In genomic region chr6:144063744-144064401, GRCh38 we compare ENCODE assay signal across 8 cellular contexts. TPM values are rescaled to one million over a fixed set of nuclear protein-coding genes. Genes with fewer than 3 reads are reported as not detected.
DNase-seq lines count a peak whose midpoint lies in the region; ATAC-seq, FAIRE-seq and TF ChIP-seq lines count a peak whose summit lies in the region.

No MANE protein-coding gene starts in this region.

- H3K9me3 Mint-ChIP-seq in activated T-helper 1 cell treated with anti-CD3 and anti-CD28 coated beads, Interleukin-12 subunit alpha, Interleukin-12 subunit beta, Interleukin-2, Interleukin-4 antibody, amounts not matched to agents 30 ng/mL and 10 ng/mL and 1 ng/mL, durations not matched to agents 14 hours and 24 hours and 36 hours: peaks cover 2% of the 10 kb centered on the region

- no peaks in the 10 kb centered on the region for H3K36me3 ChIP-seq in thoracic aorta

- peak overlapping the region; percentile 83 for H3K4me3 Mint-ChIP-seq in activated T-helper 1 cell treated with anti-CD3 and anti-CD28 coated beads, Interleukin-12 subunit alpha, Interleukin-12 subunit beta, Interleukin-2, Interleukin-4 antibody, amounts not matched to agents 30 ng/mL and 10 ng/mL and 1 ng/mL, durations not matched to agents 14 hours and 24 hours and 36 hours

- peaks cover 0 to 22% of the 10 kb centered on the region in 2 donors for H3K4me1 ChIP-seq in thoracic aorta (ENCODE audit: control insufficient read depth in 1 of 2, low read depth in 2 of 2)

- H3K4me3 ChIP-seq in thoracic aorta: peak overlapping the region; percentile 94

- ATAC-seq in GM21390 (IDR thresholded peaks at IDR 0.05; ENCODE audit: unreplicated experiment) (peak; percentile 75), thoracic aorta (ENCODE audit: insufficient number of reproducible peaks, low FRiP score, low read depth) (peak; percentile 52)

- H3K27ac ChIP-seq in thoracic aorta: peak overlapping the region in 1 of 2 donors; percentile 34

- intact Hi-C loops in activated T-helper 1 cell treated with anti-CD3 and anti-CD28 coated beads, Interleukin-12 subunit alpha, Interleukin-12 subunit beta, Interleukin-2, Interleukin-4 antibody, amounts not matched to agents 30 ng/mL and 10 ng/mL and 1 ng/mL, durations not matched to agents 14 hours and 24 hours and 36 hours (cut with micrococcal nuclease): loop anchor here (1.0 to 5.0 kb wide), 10 partner anchors 9 to 1122 kb away; partner anchors contain the start of genes ADAT2, LTV1, PEX3 and SF3B5

- peak; percentile 28 for FAIRE-seq in HTR-8/SVneo (lab: Jason Lieb, UNC)
- FAIRE-seq in RCC 7860 (lab: Jason Lieb, UNC): no peak
- no peak for FAIRE-seq in frontal cortex (lab: Jason Lieb, UNC)

- H3K27me3 Mint-ChIP-seq in activated T-helper 1 cell treated with anti-CD3 and anti-CD28 coated beads, Interleukin-12 subunit alpha, Interleukin-12 subunit beta, Interleukin-2, Interleukin-4 antibody, amounts not matched to agents 30 ng/mL and 10 ng/mL and 1 ng/mL, durations not matched to agents 14 hours and 24 hours and 36 hours (ENCODE audit: insufficient read depth): no peaks in the 10 kb centered on the region

- DNase-seq in DMS53 treated with DMSO at 0.1 percent for 48 hours (lab: John Stamatoyannopoulos, UW; ENCODE audit: unreplicated experiment) (peak; percentile 63), HTR-8/SVneo (ENCODE audit: insufficient read length, low spot score) (peak; percentile 56), RCC 7860 (ENCODE audit: low spot score) (peak; percentile 16), frontal cortex (ENCODE audit: low spot score in 2 of 2) (peak; percentile 79 to 87), nucleus accumbens (lab: John Stamatoyannopoulos, UW) (peak in 49 of 56 donors; percentile 6 to 80 (median 34)), thoracic aorta (ENCODE audit: low spot score) (peak; percentile 59)
- DNase-seq in activated T-helper 1 cell treated with anti-CD3 and anti-CD28 coated beads, Interleukin-12 subunit alpha, Interleukin-12 subunit beta, Interleukin-2, Interleukin-4 antibody, amounts not matched to agents 30 ng/mL and 10 ng/mL and 1 ng/mL, durations not matched to agents 14 hours and 24 hours and 36 hours (ENCODE audit: low spot score): peak; percentile 89

- H3K4me1 Mint-ChIP-seq in activated T-helper 1 cell treated with anti-CD3 and anti-CD28 coated beads, Interleukin-12 subunit alpha, Interleukin-12 subunit beta, Interleukin-2, Interleukin-4 antibody, amounts not matched to agents 30 ng/mL and 10 ng/mL and 1 ng/mL, durations not matched to agents 14 hours and 24 hours and 36 hours (ENCODE audit: low read depth): peaks cover 44% of the 10 kb centered on the region

- H3K27me3 ChIP-seq in thoracic aorta (replicated peaks; ENCODE audit: insufficient read depth): no peaks in the 10 kb centered on the region

- peak; percentile 14 for TF ChIP-seq CTCF in thoracic aorta (IDR thresholded peaks at IDR 0.05)

- H3K36me3 Mint-ChIP-seq in activated T-helper 1 cell treated with anti-CD3 and anti-CD28 coated beads, Interleukin-12 subunit alpha, Interleukin-12 subunit beta, Interleukin-2, Interleukin-4 antibody, amounts not matched to agents 30 ng/mL and 10 ng/mL and 1 ng/mL, durations not matched to agents 14 hours and 24 hours and 36 hours (ENCODE audit: low read depth): peaks cover 1% of the 10 kb centered on the region

- no peaks in the 10 kb centered on the region for H3K9me3 ChIP-seq in thoracic aorta

- peak overlapping the region; percentile 82 for H3K27ac Mint-ChIP-seq in activated T-helper 1 cell treated with anti-CD3 and anti-CD28 coated beads, Interleukin-12 subunit alpha, Interleukin-12 subunit beta, Interleukin-2, Interleukin-4 antibody, amounts not matched to agents 30 ng/mL and 10 ng/mL and 1 ng/mL, durations not matched to agents 14 hours and 24 hours and 36 hours

RNA-seq across cellular contexts. Expression of gene SF3B5, which starts 31.5 kb away (rescaled TPM):
- total RNA-seq in activated T-helper 1 cell treated with anti-CD3 and anti-CD28 coated beads, Interleukin-12 subunit alpha, Interleukin-12 subunit beta, Interleukin-2, Interleukin-4 antibody, amounts not matched to agents 30 ng/mL and 10 ng/mL and 1 ng/mL, durations not matched to agents 14 hours and 24 hours and 36 hours: 204 and 232 TPM in 2 replicates
- total RNA-seq in frontal cortex (43.6 TPM), thoracic aorta (10 to 100 TPM; 92.6 to 95.7 TPM)

RNA-seq across cellular contexts. Expression of gene PLAGL1, which starts 55.8 kb away (rescaled TPM):
- 13.6 and 14.5 TPM in 2 replicates for total RNA-seq in activated T-helper 1 cell treated with anti-CD3 and anti-CD28 coated beads, Interleukin-12 subunit alpha, Interleukin-12 subunit beta, Interleukin-2, Interleukin-4 antibody, amounts not matched to agents 30 ng/mL and 10 ng/mL and 1 ng/mL, durations not matched to agents 14 hours and 24 hours and 36 hours
- total RNA-seq in frontal cortex (6.1 TPM), thoracic aorta (10 to 100 TPM; 33.6 to 74.7 TPM)

Comparison
In these comparisons a context has a peak if more than half of its experiments do, and no peak if none do; other contexts are left out.
1. DNase-seq: peak in every context shown above with its lines; median percentile 89 in activated T-helper 1 cell treated with anti-CD3 and anti-CD28 coated beads, Interleukin-12 subunit alpha, Interleukin-12 subunit beta, Interleukin-2, Interleukin-4 antibody, amounts not matched to agents 30 ng/mL and 10 ng/mL and 1 ng/mL, durations not matched to agents 14 hours and 24 hours and 36 hours; 83 in frontal cortex; 63 in DMS53 treated with DMSO at 0.1 percent for 48 hours; 59 in thoracic aorta; 56 in HTR-8/SVneo; 34 in nucleus accumbens; 16 in RCC 7860.